Comparison of ENCODE assay signal across 12 cellular contexts in genomic region chr6:25122001-25122400, GRCh38.
DNase-seq lines count a peak whose midpoint lies in the region; ATAC-seq and TF ChIP-seq lines count a peak whose summit lies in the region.
"Had no signal": no experiment of that assay in that cellular context is flagged by ENCODE, and none has a peak within 500 bp of the region (broad histone marks: within the 10 kb centered on the region; RNA-seq: fewer than 3 reads in every experiment).

No MANE protein-coding gene starts in this region.

- H3K36me3 Mint-ChIP-seq in activated T-helper 17 cell treated with anti-CD3 and anti-CD28 coated beads, Interleukin-2, amount 50 U/mL, for 72 hours (ENCODE audit: low read depth): peaks cover 94% of the 10 kb centered on the region

- no peak for TF ChIP-seq POLR2A in esophagus muscularis mucosa (IDR thresholded peaks at IDR 0.05; ENCODE audit: low read depth)

- H2AK5ac ChIP-seq in mesendoderm (ENCODE audit: low read length): no peak overlapping the region

- no peak overlapping the region for H3K27ac Mint-ChIP-seq in activated T-helper 17 cell treated with anti-CD3 and anti-CD28 coated beads, Interleukin-2, amount 50 U/mL, for 72 hours
- H3K27ac Mint-ChIP-seq: B cell; dendritic cell treated with granulocyte-macrophage colony-stimulating factor and Interleukin-4, amounts not matched to agents 40 ng/mL and 50 ng/mL, for 4 days had no signal

- H3K9me3 ChIP-seq in A673 (ENCODE audit: low read depth, low read length, poor library complexity, severe bottlenecking) (no peaks in the 10 kb centered on the region), esophagus muscularis mucosa (no peaks in the 10 kb centered on the region)

- H3K27me3 ChIP-seq in A673 (replicated peaks; ENCODE audit: insufficient read depth, low read depth, low read length, poor library complexity): no peaks in the 10 kb centered on the region
- H3K27me3 ChIP-seq in esophagus muscularis mucosa: no peaks in the 10 kb centered on the region
- no peaks in the 10 kb centered on the region for H3K27me3 ChIP-seq in mesendoderm (ENCODE audit: insufficient read depth, low read length, poor library complexity)

- H3K9ac ChIP-seq in mesendoderm (ENCODE audit: low read length): no peak overlapping the region

- TF ChIP-seq EP300 in esophagus muscularis mucosa (IDR thresholded peaks at IDR 0.05): no peak

- no peak overlapping the region for H3K56ac ChIP-seq in mesendoderm (ENCODE audit: low read length)

- no peak overlapping the region for H3K18ac ChIP-seq in mesendoderm (ENCODE audit: low read length)

- H3K23ac ChIP-seq in mesendoderm (ENCODE audit: low read length): no peak overlapping the region

- H3K79me1 ChIP-seq in mesendoderm (ENCODE audit: low read length): no peaks in the 10 kb centered on the region

- no peaks in the 10 kb centered on the region for H3K27me3 Mint-ChIP-seq in activated T-helper 17 cell treated with anti-CD3 and anti-CD28 coated beads, Interleukin-2, amount 50 U/mL, for 72 hours
- H3K27me3 Mint-ChIP-seq: B cell; dendritic cell treated with granulocyte-macrophage colony-stimulating factor and Interleukin-4, amounts not matched to agents 40 ng/mL and 50 ng/mL, for 4 days had no signal

- H4K8ac ChIP-seq in mesendoderm (ENCODE audit: low read depth, low read length): no peak overlapping the region

- TF ChIP-seq CTCF in A673 (conservative IDR thresholded peaks at IDR 0.05; ENCODE audit: low read depth, low read length): no peak
- TF ChIP-seq CTCF in esophagus muscularis mucosa (IDR thresholded peaks at IDR 0.05): no peak
- no peak for TF ChIP-seq CTCF in RWPE1 (conservative IDR thresholded peaks at IDR 0.05; ENCODE audit: low read depth)

- no peak overlapping the region for H2BK5ac ChIP-seq in mesendoderm (ENCODE audit: low read length)

- H3K4me3 ChIP-seq in A673 (ENCODE audit: low read depth, low read length, poor library complexity, severe bottlenecking) (no peak overlapping the region), esophagus muscularis mucosa (no peak overlapping the region), mesendoderm (ENCODE audit: low read length) (no peak overlapping the region)

- H2BK15ac ChIP-seq in mesendoderm (replicated peaks; ENCODE audit: low read depth): no peak overlapping the region

- DNase-seq in A673 (ENCODE audit: low spot score) (peak; percentile 12), NCI-H146 treated with DMSO at 0.1 percent for 48 hours (lab: John Stamatoyannopoulos, UW; ENCODE audit: unreplicated experiment) (peak; percentile 34), esophagus muscularis mucosa (ENCODE audit: extremely low spot score) (no peak), mesendoderm (peak; percentile 49), NCI-H1105 treated with DMSO at 0.1 percent for 48 hours (lab: John Stamatoyannopoulos, UW) (no peak), RWPE1 (ENCODE audit: low spot score) (no peak), OCI-M2 (lab: John Stamatoyannopoulos, UW; ENCODE audit: unreplicated experiment) (no peak)
- DNase-seq: MM.1S; stimulated activated CD4-positive, alpha-beta T cell treated with anti-CD3 and anti-CD28 coated beads, Interleukin-2, amount 100 ng/mL, for 24 hours had no signal

- no peak overlapping the region for H2BK120ac ChIP-seq in mesendoderm (ENCODE audit: low read depth, low read length)

- H3K9me3 Mint-ChIP-seq in activated T-helper 17 cell treated with anti-CD3 and anti-CD28 coated beads, Interleukin-2, amount 50 U/mL, for 72 hours: no peaks in the 10 kb centered on the region
- H3K9me3 Mint-ChIP-seq: dendritic cell treated with granulocyte-macrophage colony-stimulating factor and Interleukin-4, amounts not matched to agents 40 ng/mL and 50 ng/mL, for 4 days had no signal

- no peak overlapping the region for H3K4me3 Mint-ChIP-seq in activated T-helper 17 cell treated with anti-CD3 and anti-CD28 coated beads, Interleukin-2, amount 50 U/mL, for 72 hours
- H3K4me3 Mint-ChIP-seq: B cell; dendritic cell treated with granulocyte-macrophage colony-stimulating factor and Interleukin-4, amounts not matched to agents 40 ng/mL and 50 ng/mL, for 4 days had no signal

- WGBS in esophagus muscularis mucosa: 44% methylated on average over 2 of the region's 2 CpGs
- no CpG with 5 or more reads among the region's 2 CpGs for WGBS in mesendoderm (ENCODE audit: extremely low coverage, insufficient coverage, low lambda C conversion rate)

- no peak overlapping the region for H3K4ac ChIP-seq in mesendoderm (ENCODE audit: low read depth, low read length)

- POLR2A ChIA-PET in A673 (lab: Charles Lee; ENCODE audit: low non-redundant PET) (no interaction called here), RWPE1 (lab: Yijun Ruan, JAX; ENCODE audit: low non-redundant PET) (interaction anchor here (0.6 kb wide), 1 partner anchor 34 kb away, joined by 3 read pairs; no protein-coding TSS in a partner anchor)

- intact Hi-C loops in A673 (cut with micrococcal nuclease; ENCODE audit: unreplicated experiment): no loop called here
- intact Hi-C loops in esophagus muscularis mucosa (cut with DNase I): no loop called here

- H3K4me1 ChIP-seq in A673 (ENCODE audit: insufficient read depth, low read length, poor library complexity, severe bottlenecking): no peaks in the 10 kb centered on the region
- H3K4me1 ChIP-seq in esophagus muscularis mucosa: peaks cover 0 to 17% (median 11%) of the 10 kb centered on the region in 4 donors
- no peaks in the 10 kb centered on the region for H3K4me1 ChIP-seq in mesendoderm (ENCODE audit: control insufficient read depth, low read depth, low read length)

- H4K5ac ChIP-seq in mesendoderm (ENCODE audit: low read length): no peak overlapping the region

- no TSS peak for BruUV-seq in A673 (replicated peaks; lab: Mats Ljungman, UMichigan)

- no peak overlapping the region for H3K27ac ChIP-seq in A673 (ENCODE audit: low read depth, low read length, poor library complexity, severe bottlenecking)
- H3K27ac ChIP-seq in esophagus muscularis mucosa (replicated peaks in 1 of 4): peak overlapping the region; percentile 37 to 57 (median 46)
- no peak overlapping the region for H3K27ac ChIP-seq in mesendoderm (ENCODE audit: low read depth, low read length)
- H3K27ac ChIP-seq in RWPE1: no peak overlapping the region

- H3K4me1 Mint-ChIP-seq in activated T-helper 17 cell treated with anti-CD3 and anti-CD28 coated beads, Interleukin-2, amount 50 U/mL, for 72 hours: peaks cover 44% of the 10 kb centered on the region

- CTCF ChIA-PET in A673 (lab: Charles Lee) (no interaction called here), RWPE1 (lab: Yijun Ruan, JAX) (interaction anchor here (0.7 kb wide), 1 partner anchor 435 kb away, joined by 4 read pairs; no protein-coding TSS in a partner anchor)

- ATAC-seq in activated T-helper 17 cell treated with anti-CD3 and anti-CD28 coated beads, Interleukin-2, amount 50 U/mL, for 72 hours (replicated peaks): no peak

- H3K36me3 ChIP-seq in A673 (ENCODE audit: insufficient read depth, low read length, poor library complexity, severe bottlenecking) (no peaks in the 10 kb centered on the region), esophagus muscularis mucosa (peaks cover 0 to 20% (median 4%) of the 10 kb centered on the region in 4 donors), mesendoderm (ENCODE audit: control insufficient read depth, insufficient read depth, low read length) (no peaks in the 10 kb centered on the region)

- no peak overlapping the region for H3K4me2 ChIP-seq in mesendoderm (ENCODE audit: low read length)

- no peaks in the 10 kb centered on the region for H3K79me2 ChIP-seq in mesendoderm (ENCODE audit: control insufficient read depth, insufficient read depth, low read length)

Comparison
In these comparisons a context has a peak if more than half of its experiments do, and no peak if none do; other contexts are left out.
1. DNase-seq: peak in A673 (single experiment), NCI-H146 treated with DMSO at 0.1 percent for 48 hours (single experiment) and mesendoderm (single experiment); none in esophagus muscularis mucosa (single experiment), NCI-H1105 treated with DMSO at 0.1 percent for 48 hours (single experiment), RWPE1 (single experiment) and OCI-M2 (single experiment).
2. H3K27ac ChIP-seq: peak in esophagus muscularis mucosa (4 of 4); none in A673 (single experiment), mesendoderm (single experiment) and RWPE1 (single experiment).